19 cellular contexts compared by ENCODE assay signal in genomic region chr12:51126297-51126696, GRCh38.
"Had no signal": no experiment of that assay in that cellular context is flagged by ENCODE, and none has a peak within 500 bp of the region (broad histone marks: within the 10 kb centered on the region; RNA-seq: fewer than 3 reads in every experiment).

No MANE protein-coding gene starts in this region.

- H3K9me3 ChIP-seq: heart right ventricle, right atrium auricular region, testis had no signal

- H3K36me3 ChIP-seq: brain microvascular endothelial cell, right atrium auricular region, WERI-Rb-1 had no signal

- H3K4me1 ChIP-seq: right atrium auricular region, testis had no signal

- H3K27ac ChIP-seq: brain microvascular endothelial cell, coronary artery, heart right ventricle, right atrium auricular region, testis, WERI-Rb-1 had no signal

- H3K4me3 ChIP-seq: coronary artery, heart right ventricle, right atrium auricular region, skin epidermis, testis had no signal

- ATAC-seq: activated naive CD8-positive, alpha-beta T cell treated with anti-CD3 and anti-CD28 coated beads, Interleukin-2, amount 50 U/mL, for 24 hours; heart right ventricle; stimulated activated effector memory CD8-positive, alpha-beta T cell treated with anti-CD3 and anti-CD28 coated beads, Interleukin-12 subunit alpha, Interleukin-12 subunit beta, amount 100 ng/mL, for 72 hours had no signal

- H3K27me3 ChIP-seq: brain microvascular endothelial cell, heart right ventricle, right atrium auricular region, testis had no signal

- DNase-seq: activated CD4-positive, alpha-beta T cell treated with anti-CD3 and anti-CD28 coated beads for 1 hour; activated CD8-positive, alpha-beta memory T cell treated with anti-CD3 and anti-CD28 coated beads for 24 hours; activated CD8-positive, alpha-beta memory T cell treated with anti-CD3 and anti-CD28 coated beads, Interleukin-2, amount 50 U/mL, for 48 hours; activated gamma-delta T cell treated with Interleukin-2 at 50 U/mL for 16 hours; activated naive CD8-positive, alpha-beta T cell treated with anti-CD3 and anti-CD28 coated beads, Interleukin-2, amount 50 U/mL, for 24 hours; anterior cingulate cortex; brain microvascular endothelial cell; heart right ventricle; immature natural killer cell; mesendoderm; nephron progenitor cell; nucleus accumbens; stimulated activated CD4-positive, alpha-beta T cell treated with anti-CD3 and anti-CD28 coated beads, Interleukin-4, amount 100 ng/mL, for 1 hour; testis; WERI-Rb-1 had no signal
